17 cellular contexts compared by ENCODE assay signal in genomic region chr9:87158779-87159178, GRCh38.
DNase-seq lines count a peak whose midpoint lies in the region; ATAC-seq and TF ChIP-seq lines count a peak whose summit lies in the region.
"Had no signal": no experiment of that assay in that cellular context is flagged by ENCODE, and none has a peak within 500 bp of the region (broad histone marks: within the 10 kb centered on the region; RNA-seq: fewer than 3 reads in every experiment).

No MANE protein-coding gene starts in this region.

- no peak overlapping the region for H3K4me3 ChIP-seq in GM23248
- no peak overlapping the region for H3K4me3 ChIP-seq in fibroblast of the aortic adventitia (ENCODE audit: low read depth, low read length)
- no peak overlapping the region for H3K4me3 ChIP-seq in skeletal muscle satellite cell (ENCODE audit: low read length)
- H3K4me3 ChIP-seq in tibial artery: no peak overlapping the region
- H3K4me3 ChIP-seq in dorsolateral prefrontal cortex: no peak overlapping the region
- H3K4me3 ChIP-seq in upper lobe of right lung: no peak overlapping the region
- H3K4me3 ChIP-seq: BLaER1, GM23338 had no signal

- peaks cover 57% of the 10 kb centered on the region for H3K4me1 Mint-ChIP-seq in nephron
- H3K4me1 Mint-ChIP-seq: CD14-positive monocyte; CD4-positive, alpha-beta memory T cell; GM23338 had no signal

- H3K27ac Mint-ChIP-seq in nephron: peak overlapping the region; percentile 89 to 96 (median 94)
- H3K27ac Mint-ChIP-seq: CD14-positive monocyte; CD4-positive, alpha-beta memory T cell; GM23338 had no signal

- TF ChIP-seq CTCF in fibroblast of the aortic adventitia (IDR thresholded peaks at IDR 0.05; ENCODE audit: insufficient read depth, low read length) (no peak), nephron (IDR thresholded peaks at IDR 0.05; ENCODE audit: unreplicated experiment in 3 of 3) (no peak), tibial artery (IDR thresholded peaks at IDR 0.05) (no peak), dorsolateral prefrontal cortex (IDR thresholded peaks at IDR 0.05 in 54 of 56, conservative IDR thresholded peaks at IDR 0.05 in 2 of 56; ENCODE audit: low read depth in 1 of 56, partially characterized antibody in 56 of 56) (no peak), upper lobe of right lung (IDR thresholded peaks at IDR 0.05) (no peak)

- no peaks in the 10 kb centered on the region for H3K36me3 ChIP-seq in GM23248 (ENCODE audit: low read depth)
- H3K36me3 ChIP-seq in skeletal muscle satellite cell (ENCODE audit: insufficient read depth, low read length): no peaks in the 10 kb centered on the region
- H3K36me3 ChIP-seq in tibial artery: no peaks in the 10 kb centered on the region
- no peaks in the 10 kb centered on the region for H3K36me3 ChIP-seq in upper lobe of right lung
- H3K36me3 ChIP-seq: BLaER1 had no signal

- no peaks in the 10 kb centered on the region for H3K9me2 ChIP-seq in GM23248 (ENCODE audit: insufficient read depth)

- peaks cover 3% of the 10 kb centered on the region for H3K27me3 Mint-ChIP-seq in nephron (ENCODE audit: low read depth)

- H3K9ac ChIP-seq in GM23248: no peak overlapping the region
- peak overlapping the region; percentile 57 for H3K9ac ChIP-seq in skeletal muscle satellite cell (ENCODE audit: low read depth, low read length)
- H3K9ac ChIP-seq: BLaER1 had no signal

- peaks cover 16% of the 10 kb centered on the region for H3K9me3 Mint-ChIP-seq in nephron
- H3K9me3 Mint-ChIP-seq: GM23338 had no signal

- 0 out of 2 replicates have a peak overlapping the region, but pooled peaks have one; percentile 75 for H2AFZ ChIP-seq in GM23248
- H2AFZ ChIP-seq: GM23338 had no signal

- H3K27me3 ChIP-seq in GM23248 (replicated peaks; ENCODE audit: insufficient read depth) (no peaks in the 10 kb centered on the region), skeletal muscle satellite cell (ENCODE audit: control insufficient read depth, insufficient read depth, low read length) (no peaks in the 10 kb centered on the region), tibial artery (no peaks in the 10 kb centered on the region), dorsolateral prefrontal cortex (no peaks in the 10 kb centered on the region), upper lobe of right lung (no peaks in the 10 kb centered on the region)
- H3K27me3 ChIP-seq: BLaER1 had no signal

- 96 to 100% methylated on average over 2 of the region's 2 CpGs for WGBS in GM23248 (ENCODE audit: low coverage in 1 of 2, low lambda C conversion rate in 2 of 2, missing lambda C conversion rate in 2 of 2), 2 experiments

- H3K27ac ChIP-seq in GM23248 (no peak overlapping the region), tibial artery (no peak overlapping the region), dorsolateral prefrontal cortex (peak overlapping the region in 2 of 59 donors; percentile 44 to 59), upper lobe of right lung (no peak overlapping the region)
- H3K27ac ChIP-seq: BLaER1 had no signal

- H3K4me3 Mint-ChIP-seq in nephron: peak overlapping the region in 1 of 3 experiments; percentile 4
- H3K4me3 Mint-ChIP-seq: CD14-positive monocyte; CD4-positive, alpha-beta memory T cell; GM23338 had no signal

- H3K4me2 ChIP-seq in GM23248 (ENCODE audit: unreplicated experiment) (no peak overlapping the region), skeletal muscle satellite cell (ENCODE audit: low read length) (no peak overlapping the region)
- H3K4me2 ChIP-seq: BLaER1, GM23338 had no signal

- H3K79me2 ChIP-seq in GM23248 (ENCODE audit: insufficient read depth): no peaks in the 10 kb centered on the region

- peaks cover 4% of the 10 kb centered on the region for H3K36me3 Mint-ChIP-seq in nephron (ENCODE audit: low read depth)
- H3K36me3 Mint-ChIP-seq: CD14-positive monocyte; CD4-positive, alpha-beta memory T cell had no signal

- H3K4me1 ChIP-seq in GM23248 (ENCODE audit: insufficient read depth) (peaks cover 18% of the 10 kb centered on the region), skeletal muscle satellite cell (ENCODE audit: control insufficient read depth, insufficient read depth, low read length) (peaks cover 45% of the 10 kb centered on the region), tibial artery (peaks cover 0 to 8% (median 3%) of the 10 kb centered on the region in 4 donors), upper lobe of right lung (no peaks in the 10 kb centered on the region)
- H3K4me1 ChIP-seq: BLaER1 had no signal

- H3K9me3 ChIP-seq in GM23248 (ENCODE audit: low read depth): no peaks in the 10 kb centered on the region
- no peaks in the 10 kb centered on the region for H3K9me3 ChIP-seq in skeletal muscle satellite cell (replicated peaks; ENCODE audit: low read length)
- H3K9me3 ChIP-seq in tibial artery: no peaks in the 10 kb centered on the region
- H3K9me3 ChIP-seq in upper lobe of right lung: no peaks in the 10 kb centered on the region
- H3K9me3 ChIP-seq: BLaER1 had no signal

- no peak for DNase-seq in GM23248
- DNase-seq in fibroblast of the aortic adventitia (ENCODE audit: low read depth): peak; percentile 13
- no peak for DNase-seq in tibial artery
- DNase-seq in dorsolateral prefrontal cortex: no peak
- DNase-seq in upper lobe of right lung: no peak
- DNase-seq: 8988T; CD4-positive, alpha-beta memory T cell; DMS153; DMS79; GDM1 had no signal

- in situ Hi-C loops in GM23248 (cut with MboI): no loop called here

- peaks cover 12% of the 10 kb centered on the region; the same call in 1 of the 2 replicates for H3F3A ChIP-seq in GM23248 (ENCODE audit: insufficient read depth)

- no peak for ATAC-seq in upper lobe of right lung
- ATAC-seq: GM23338, HCT116, HepG2 had no signal

- H4K20me1 ChIP-seq in GM23248 (ENCODE audit: insufficient read depth): no peaks in the 10 kb centered on the region
- H4K20me1 ChIP-seq: BLaER1 had no signal

- intact Hi-C loops in tibial artery (cut with DNase I; ENCODE audit: low total_unique reads) (no loop called here), dorsolateral prefrontal cortex (cut with DNase I) (loop anchor here in 1 of 2 donors (10.0 kb wide), 2 partner anchors 166 to 754 kb away; no protein-coding TSS in a partner anchor), upper lobe of right lung (cut with DNase I) (no loop called here)
